Comparison of ENCODE assay signal across 9 cellular contexts in the genomic region with DNA sequence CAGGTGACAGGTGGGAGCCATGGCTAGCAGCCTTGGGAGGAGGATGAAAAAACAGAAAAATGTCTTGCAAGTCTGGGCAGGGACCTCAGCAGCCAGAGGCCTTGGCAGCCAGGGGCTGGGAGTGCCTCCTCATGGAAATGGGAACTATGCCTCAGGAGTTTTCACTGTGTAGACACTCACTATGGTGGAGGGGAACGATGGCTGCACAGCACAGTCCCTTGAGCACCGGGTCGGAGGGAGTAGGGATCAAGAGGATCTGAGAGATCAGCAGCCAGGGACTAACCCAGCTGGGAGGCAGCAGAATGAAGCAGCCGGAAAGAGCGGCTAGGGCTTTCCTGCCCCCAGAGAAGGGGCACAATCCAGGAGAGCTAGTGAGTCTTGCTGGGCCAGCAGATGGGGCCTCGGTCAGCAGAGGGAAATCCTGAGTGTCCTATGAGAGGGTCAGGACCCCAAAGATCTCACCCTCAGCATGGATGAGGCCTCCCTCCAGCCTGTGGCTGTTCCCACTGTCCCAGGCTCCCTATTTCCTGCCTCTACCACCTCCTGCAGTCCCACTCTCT. TPM values are rescaled to one million over a fixed set of nuclear protein-coding genes. Genes with fewer than 3 reads are reported as not detected.
DNase-seq lines count a peak whose midpoint lies in the region; ATAC-seq, FAIRE-seq and TF ChIP-seq lines count a peak whose summit lies in the region.
"Had no signal": no experiment of that assay in that cellular context is flagged by ENCODE, and none has a peak within 500 bp of the region (broad histone marks: within the 10 kb centered on the region; RNA-seq: fewer than 3 reads in every experiment).

No MANE protein-coding gene starts in this region.

- peak overlapping the region; percentile 92 for H3K27ac ChIP-seq in K562 (ENCODE audit: extremely low read depth, low read depth, low read length)
- H3K27ac ChIP-seq in mesenchymal stem cell (ENCODE audit: low read length, poor library complexity, severe bottlenecking), result peak overlapping the region; percentile 86
- H3K27ac ChIP-seq in thoracic aorta, result peak overlapping the region; percentile 98 to 99

- H3K4ac ChIP-seq in mesenchymal stem cell (ENCODE audit: low read depth in 1 of 2, low read length in 2 of 2), result peak overlapping the region; percentile 54 to 97

- in situ Hi-C loops in K562 (cut with MboI), result no loop called here

- TF ChIP-seq POLR2A in K562 (conservative IDR thresholded peaks at IDR 0.05), result no peak

- peak overlapping the region; percentile 52 for H2BK15ac ChIP-seq in mesenchymal stem cell (ENCODE audit: low read depth, poor library complexity, severe bottlenecking)

- CTCF ChIA-PET in activated CD4-positive, alpha-beta T cell treated with anti-CD3 and anti-CD28 coated beads for 36 hours (lab: Charles Lee), result interaction anchor here (1.0 to 3.7 kb wide), 2 partner anchors 26 to 75 kb away, joined by 3 to 13 read pairs; no protein-coding TSS in a partner anchor
- CTCF ChIA-PET in K562 (lab: Yijun Ruan, JAX; ENCODE audit: low intra/inter-chr PET ratio), result no interaction called here
- CTCF ChIA-PET in T-cell (lab: Charles Lee), result no interaction called here

- peaks cover 49% of the 10 kb centered on the region for H3K4me1 Mint-ChIP-seq in activated CD4-positive, alpha-beta T cell treated with anti-CD3 and anti-CD28 coated beads for 36 hours
- H3K4me1 Mint-ChIP-seq in T-cell, result peaks cover 28 to 40% (median 32%) of the 10 kb centered on the region in 3 donors

- H2AFZ ChIP-seq in K562 (ENCODE audit: low read depth, low read length) (peak overlapping the region; percentile 62), mesenchymal stem cell (ENCODE audit: low read depth, low read length) (no peak overlapping the region)

- peak overlapping the region; percentile 90 for H3K27ac Mint-ChIP-seq in activated CD4-positive, alpha-beta T cell treated with anti-CD3 and anti-CD28 coated beads for 36 hours
- H3K27ac Mint-ChIP-seq in T-cell, result no peak overlapping the region

- H3K79me2 ChIP-seq in K562 (ENCODE audit: control insufficient read depth, insufficient read depth, low read length), result peaks cover 38% of the 10 kb centered on the region

- peak overlapping the region; percentile 81 to 99 for H2BK12ac ChIP-seq in mesenchymal stem cell (ENCODE audit: low read length in 2 of 2)

- POLR2A ChIA-PET in activated CD4-positive, alpha-beta T cell treated with anti-CD3 and anti-CD28 coated beads for 36 hours (lab: Charles Lee), result no interaction called here
- POLR2A ChIA-PET in K562 (lab: Yijun Ruan, JAX), result interaction anchor here (0.5 to 5.3 kb wide), 8 partner anchors 7 to 297 kb away, joined by 3 to 38 read pairs (median 13); no protein-coding TSS in a partner anchor
- POLR2A ChIA-PET in T-cell (lab: Charles Lee), result no interaction called here

- H3K27me3 ChIP-seq in K562 (ENCODE audit: control insufficient read depth in 2 of 2, insufficient read depth in 2 of 2, low read length in 2 of 2) (no peaks in the 10 kb centered on the region), mesenchymal stem cell (ENCODE audit: control insufficient read depth in 1 of 2, insufficient read depth in 1 of 2, low read length in 2 of 2) (no peaks in the 10 kb centered on the region), thoracic aorta (replicated peaks; ENCODE audit: insufficient read depth) (no peaks in the 10 kb centered on the region)

- H4K91ac ChIP-seq in mesenchymal stem cell (ENCODE audit: low read length), result peak overlapping the region; percentile 87

- peak overlapping the region; percentile 88 for H4K8ac ChIP-seq in mesenchymal stem cell (ENCODE audit: low read length)

- H3K9me1 ChIP-seq in K562 (ENCODE audit: control insufficient read depth, insufficient read depth, low read length), result no peaks in the 10 kb centered on the region

- H3K9me3 Mint-ChIP-seq in activated CD4-positive, alpha-beta T cell treated with anti-CD3 and anti-CD28 coated beads for 36 hours (ENCODE audit: low read depth), result no peaks in the 10 kb centered on the region
- no peaks in the 10 kb centered on the region for H3K9me3 Mint-ChIP-seq in T-cell

- H2BK120ac ChIP-seq in mesenchymal stem cell (ENCODE audit: low read depth, low read length), result peak overlapping the region; percentile 83

- no peaks in the 10 kb centered on the region for H3K27me3 Mint-ChIP-seq in activated CD4-positive, alpha-beta T cell treated with anti-CD3 and anti-CD28 coated beads for 36 hours
- H3K27me3 Mint-ChIP-seq in T-cell, result no peaks in the 10 kb centered on the region

- peaks cover 42 to 43% of the 10 kb centered on the region in 2 experiments for H3K4me1 ChIP-seq in K562 (replicated peaks in 1 of 2; ENCODE audit: control insufficient read depth in 2 of 2, insufficient read depth in 2 of 2, low read length in 2 of 2)
- H3K4me1 ChIP-seq in mesenchymal stem cell (ENCODE audit: control insufficient read depth, insufficient read depth, low read depth, low read length), result peaks cover 28% of the 10 kb centered on the region
- H3K4me1 ChIP-seq in thoracic aorta (ENCODE audit: control insufficient read depth in 1 of 2, low read depth in 2 of 2), result peaks cover 61 to 96% of the 10 kb centered on the region in 2 donors

- H3K4me3 ChIP-seq in K562 (no peak overlapping the region), mesenchymal stem cell (ENCODE audit: insufficient read depth in 1 of 2, low read depth in 1 of 2, low read length in 2 of 2) (no peak overlapping the region), thoracic aorta (no peak overlapping the region)

- TF ChIP-seq EP300 in K562 (IDR thresholded peaks at IDR 0.05; ENCODE audit: low read length), result no peak

- intact Hi-C loops in activated CD4-positive, alpha-beta T cell treated with anti-CD3 and anti-CD28 coated beads for 36 hours (cut with DNase I, micrococcal nuclease), result loop anchor here (5.0 kb wide), 2 partner anchors 39 to 294 kb away; no protein-coding TSS in a partner anchor
- intact Hi-C loops in K562 (cut with micrococcal nuclease), result no loop called here

- H3K79me1 ChIP-seq in mesenchymal stem cell (replicated peaks; ENCODE audit: low read length, poor library complexity, severe bottlenecking), result no peaks in the 10 kb centered on the region

- no peak for TF ChIP-seq RAD21 in K562 (CRISPR knock-in tag; conservative IDR thresholded peaks at IDR 0.05 in 1 of 2, IDR thresholded peaks at IDR 0.05 in 1 of 2)

- H3K36me3 Mint-ChIP-seq in activated CD4-positive, alpha-beta T cell treated with anti-CD3 and anti-CD28 coated beads for 36 hours (ENCODE audit: low read depth), result no peaks in the 10 kb centered on the region
- no peaks in the 10 kb centered on the region for H3K36me3 Mint-ChIP-seq in T-cell

- WGBS in K562 (ENCODE audit: insufficient coverage, low coverage, missing lambda C conversion rate), result 65% methylated on average over 6 of the region's 6 CpGs
- 86% methylated on average over 6 of the region's 6 CpGs for WGBS in mesenchymal stem cell

- no peak overlapping the region for H3K23ac ChIP-seq in mesenchymal stem cell (ENCODE audit: low read length in 2 of 2)

- no peak for ATAC-seq in activated CD4-positive, alpha-beta T cell treated with anti-CD3 and anti-CD28 coated beads for 36 hours
- ATAC-seq in K562 (0 out of 3 replicates have a peak, but pooled peaks have one; percentile 0), thoracic aorta (ENCODE audit: insufficient number of reproducible peaks, low FRiP score, low read depth) (no peak), T-cell (replicated peaks in 1 of 4) (no peak), GM18520 (IDR thresholded peaks at IDR 0.05; ENCODE audit: unreplicated experiment) (no peak)

- H3K18ac ChIP-seq in mesenchymal stem cell (ENCODE audit: low read depth in 1 of 2, low read length in 2 of 2), result peak overlapping the region; percentile 76 to 94

- no peak for TF ChIP-seq CTCF in K562 (IDR thresholded peaks at IDR 0.05 in 2 of 3, conservative IDR thresholded peaks at IDR 0.05 in 1 of 3; ENCODE audit: insufficient read depth in 2 of 3, low read depth in 1 of 3, low read length in 3 of 3)
- no peak for TF ChIP-seq CTCF in thoracic aorta (IDR thresholded peaks at IDR 0.05)

- no peak overlapping the region for H3K4me3 Mint-ChIP-seq in activated CD4-positive, alpha-beta T cell treated with anti-CD3 and anti-CD28 coated beads for 36 hours
- H3K4me3 Mint-ChIP-seq in T-cell, result no peak overlapping the region

- H3K9ac ChIP-seq in K562 (ENCODE audit: insufficient read depth in 1 of 2, low read depth in 2 of 2, low read length in 2 of 2) (peak overlapping the region; percentile 79 to 82), mesenchymal stem cell (ENCODE audit: low read length) (peak overlapping the region; percentile 92)

- FAIRE-seq in K562 (lab: Jason Lieb, UNC) (no peak), urothelium cell line (lab: Jason Lieb, UNC) (no peak)

- H3K4me2 ChIP-seq in K562 (ENCODE audit: insufficient read depth, low read length), result peak overlapping the region; percentile 34; the same call in 1 of the 2 replicates
- H3K4me2 ChIP-seq in mesenchymal stem cell (ENCODE audit: low read length, poor library complexity, severe bottlenecking), result no peak overlapping the region

- H2AK5ac ChIP-seq in mesenchymal stem cell (ENCODE audit: low read length, severe bottlenecking), result peak overlapping the region; percentile 52

- BruUV-seq in K562 (replicated peaks; lab: Mats Ljungman, UMichigan), result no TSS peak

- H3K36me3 ChIP-seq in K562 (ENCODE audit: control insufficient read depth, insufficient read depth, low read length) (no peaks in the 10 kb centered on the region), mesenchymal stem cell (ENCODE audit: control insufficient read depth in 1 of 2, insufficient read depth in 2 of 2, low read depth in 1 of 2, low read length in 2 of 2) (no peaks in the 10 kb centered on the region), thoracic aorta (no peaks in the 10 kb centered on the region)

- peak overlapping the region in 1 of 2 experiments; percentile 88 for H3K14ac ChIP-seq in mesenchymal stem cell (ENCODE audit: low read length in 2 of 2)

- H3K9me3 ChIP-seq in K562 (replicated peaks; ENCODE audit: control insufficient read depth, insufficient read depth, low read depth, low read length), result no peaks in the 10 kb centered on the region
- H3K9me3 ChIP-seq in mesenchymal stem cell (ENCODE audit: control insufficient read depth, low read length), result no peaks in the 10 kb centered on the region
- no peaks in the 10 kb centered on the region for H3K9me3 ChIP-seq in thoracic aorta

- DNase-seq in activated CD4-positive, alpha-beta T cell treated with anti-CD3 and anti-CD28 coated beads for 36 hours, result no peak
- no peak for DNase-seq in activated CD4-positive, alpha-beta T cell treated with anti-CD3 and anti-CD28 coated beads for 1 hour
- peak in 1 of 4 experiments; percentile 15 for DNase-seq in K562 (ENCODE audit: extremely low read depth in 1 of 4, low spot score in 3 of 4)
- DNase-seq in mesenchymal stem cell, result peak; percentile 33
- no peak for DNase-seq in thoracic aorta (ENCODE audit: low spot score)
- DNase-seq in T-cell, result no peak
- no peak for DNase-seq in urothelium cell line (ENCODE audit: low spot score)
- DNase-seq: NCI-H345 had no signal

- no peak overlapping the region for H2BK5ac ChIP-seq in mesenchymal stem cell (ENCODE audit: low read depth, low read length, poor library complexity, severe bottlenecking)

- H4K20me1 ChIP-seq in K562 (replicated peaks; ENCODE audit: control insufficient read depth, insufficient read depth, low read length), result no peaks in the 10 kb centered on the region

RNA-seq across cellular contexts. Expression of a gene that starts 6.2 kb away (rescaled TPM):
- total RNA-seq in activated CD4-positive, alpha-beta T cell treated with anti-CD3 and anti-CD28 coated beads for 36 hours, result 100 to 1,000 TPM; 777 to 914 TPM
- total RNA-seq in K562 (2011; cell fraction: chromatin; rRNA removed; ENCODE audit: low replicate concordance), result 340 and 424 TPM in 2 replicates
- total RNA-seq in K562 (2011; cell fraction: nucleolus; rRNA removed), result 235 and 254 TPM in 2 replicates
- 466 and 809 TPM in 2 replicates for total RNA-seq in K562 (2011; cell fraction: nucleoplasm; rRNA removed)
- total RNA-seq in K562 (2014; rRNA removed) (542 and 714 TPM in 2 replicates), K562 (2014; rRNA removed; fragmentation: Illumina TruSeq; extraction: Trizol) (854 and 941 TPM in 2 replicates), K562 (2015; rRNA removed; fragmentation: Illumina TruSeq; extraction: Trizol) (794 and 802 TPM in 2 replicates), K562 (2021) (1,987 and 1,991 TPM in 2 replicates), thoracic aorta (1,000 to 10,000 TPM; 1,820 to 2,025 TPM), T-cell (1,000 to 10,000 TPM in 2 of 5 donors, 100 to 1,000 TPM in 3; 575 to 1,574 (median 654) TPM)
- polyA plus RNA-seq in K562 (2011; rRNA removed) (692 and 749 TPM in 2 replicates), K562 (2014; fragmentation: Illumina TruSeq; extraction: Trizol) (2,369 and 3,146 TPM in 2 replicates), K562 (2014; fragmentation: Nextera tagmentation; extraction: Ambion mirVana) (100 to 1,000 TPM; 370 to 426 TPM), K562 (2014; rRNA removed) (1,104 and 1,916 TPM in 2 replicates)
- 753 and 1,113 TPM in 2 replicates for polyA plus RNA-seq in K562 (2011; cell fraction: cytosol; rRNA removed)
- polyA plus RNA-seq in K562 (2011; cell fraction: nucleus; rRNA removed), result 360 and 464 TPM in 2 replicates
- polyA plus RNA-seq in K562 (2012), result 2,840 and 5,114 TPM in 2 replicates
- polyA minus RNA-seq in K562 (2011; rRNA and poly(A)+ RNA removed), result 797 and 971 TPM in 2 replicates
- polyA minus RNA-seq in K562 (2011; cell fraction: cytosol; rRNA and poly(A)+ RNA removed), result 687 and 1,035 TPM in 2 replicates
- 101 and 228 TPM in 2 replicates for polyA minus RNA-seq in K562 (2011; cell fraction: nucleus; rRNA and poly(A)+ RNA removed)
- polyA plus RNA-seq in mesenchymal stem cell (2013, experiment 1 of 2), result 3,841 TPM
- polyA plus RNA-seq in mesenchymal stem cell (2013, experiment 2 of 2), result 3,893 TPM

RNA-seq across cellular contexts. Expression of a gene that starts 23.5 kb away (rescaled TPM):
- total RNA-seq in activated CD4-positive, alpha-beta T cell treated with anti-CD3 and anti-CD28 coated beads for 36 hours, result under 1 TPM; 0.37 to 0.65 TPM
- 4.5 and 6.1 TPM in 2 replicates for total RNA-seq in K562 (2011; cell fraction: chromatin; rRNA removed; ENCODE audit: low replicate concordance)
- 4.7 and 5.5 TPM in 2 replicates for total RNA-seq in K562 (2011; cell fraction: nucleolus; rRNA removed)
- total RNA-seq in K562 (2011; cell fraction: nucleoplasm; rRNA removed), result 4.4 and 5.5 TPM in 2 replicates
- 0.36 and 0.61 TPM in 2 replicates for total RNA-seq in K562 (2014; rRNA removed)
- 0.35 and 0.40 TPM in 2 replicates for total RNA-seq in K562 (2014; rRNA removed; fragmentation: Illumina TruSeq; extraction: Trizol)
- total RNA-seq in K562 (2015; rRNA removed; fragmentation: Illumina TruSeq; extraction: Trizol), result 0.07 and 0.11 TPM in 2 replicates
- total RNA-seq in K562 (2021), result 0.85 and 1.0 TPM in 2 replicates
- polyA plus RNA-seq in K562 (2011; rRNA removed), result 0.22 and 0.49 TPM in 2 replicates
- polyA plus RNA-seq in K562 (2011; cell fraction: cytosol; rRNA removed), result 0.15 and 0.35 TPM in 2 replicates
- polyA plus RNA-seq in K562 (2011; cell fraction: nucleus; rRNA removed), result 1.4 and 1.9 TPM in 2 replicates
- polyA plus RNA-seq in K562 (2012), result 1.0 and 15.0 TPM in 2 replicates
- 0.73 and 0.86 TPM in 2 replicates for polyA plus RNA-seq in K562 (2014; fragmentation: Illumina TruSeq; extraction: Trizol)
- under 1 TPM; 0.27 to 0.62 TPM for polyA plus RNA-seq in K562 (2014; fragmentation: Nextera tagmentation; extraction: Ambion mirVana)
- 1.3 TPM in 2 replicates for polyA plus RNA-seq in K562 (2014; rRNA removed)
- polyA minus RNA-seq in K562 (2011; rRNA and poly(A)+ RNA removed), result 0.28 and 0.66 TPM in 2 replicates
- not detected in 2 replicates for polyA minus RNA-seq in K562 (2011; cell fraction: cytosol; rRNA and poly(A)+ RNA removed)
- polyA minus RNA-seq in K562 (2011; cell fraction: nucleus; rRNA and poly(A)+ RNA removed), result 0.67 and 2.3 TPM in 2 replicates
- polyA plus RNA-seq in mesenchymal stem cell (2013, experiment 1 of 2), result 2.9 TPM
- 2.6 TPM for polyA plus RNA-seq in mesenchymal stem cell (2013, experiment 2 of 2)
- 1 to 10 TPM; 4.7 to 8.0 TPM for total RNA-seq in thoracic aorta
- total RNA-seq in T-cell, result under 1 TPM in 3 of 5 donors, not detected in 2; 0.07 to 0.23 (median 0.13) TPM

RNA-seq across cellular contexts. Expression of a gene that starts 56.3 kb away (rescaled TPM):
- total RNA-seq in activated CD4-positive, alpha-beta T cell treated with anti-CD3 and anti-CD28 coated beads for 36 hours, result under 1 TPM in 1 of 2 experiments, not detected in 1; 0.09 TPM
- total RNA-seq in K562 (2011; cell fraction: chromatin; rRNA removed; ENCODE audit: low replicate concordance), result 21.2 and 46.4 TPM in 2 replicates
- 27.3 and 33.0 TPM in 2 replicates for total RNA-seq in K562 (2011; cell fraction: nucleolus; rRNA removed)
- total RNA-seq in K562 (2011; cell fraction: nucleoplasm; rRNA removed), result 19.3 and 24.0 TPM in 2 replicates
- total RNA-seq in K562 (2014; rRNA removed) (17.6 and 19.8 TPM in 2 replicates), K562 (2014; rRNA removed; fragmentation: Illumina TruSeq; extraction: Trizol) (2.0 and 3.7 TPM in 2 replicates), K562 (2015; rRNA removed; fragmentation: Illumina TruSeq; extraction: Trizol) (8.9 and 10.3 TPM in 2 replicates), K562 (2021) (42.6 and 46.2 TPM in 2 replicates), thoracic aorta (10 to 100 TPM; 20.8 to 45.4 TPM), T-cell (under 1 TPM in 2 of 5 donors, not detected in 3; 0.12 to 0.28 TPM)
- polyA plus RNA-seq in K562 (2011; rRNA removed) (15.5 and 17.7 TPM in 2 replicates), K562 (2014; fragmentation: Illumina TruSeq; extraction: Trizol) (25.1 and 31.8 TPM in 2 replicates), K562 (2014; fragmentation: Nextera tagmentation; extraction: Ambion mirVana) (under 1 TPM; 0.15 to 0.25 TPM), K562 (2014; rRNA removed) (28.2 and 29.7 TPM in 2 replicates)
- polyA plus RNA-seq in K562 (2011; cell fraction: cytosol; rRNA removed), result 18.3 and 41.7 TPM in 2 replicates
- 25.8 and 42.6 TPM in 2 replicates for polyA plus RNA-seq in K562 (2011; cell fraction: nucleus; rRNA removed)
- polyA plus RNA-seq in K562 (2012), result 15.9 and 29.1 TPM in 2 replicates
- 6.1 and 11.2 TPM in 2 replicates for polyA minus RNA-seq in K562 (2011; rRNA and poly(A)+ RNA removed)
- polyA minus RNA-seq in K562 (2011; cell fraction: cytosol; rRNA and poly(A)+ RNA removed), result 22.8 and 26.0 TPM in 2 replicates
- 13.3 and 13.9 TPM in 2 replicates for polyA minus RNA-seq in K562 (2011; cell fraction: nucleus; rRNA and poly(A)+ RNA removed)
- 10.9 TPM for polyA plus RNA-seq in mesenchymal stem cell (2013, experiment 1 of 2)
- 10.4 TPM for polyA plus RNA-seq in mesenchymal stem cell (2013, experiment 2 of 2)
